Comparison of ENCODE assay signal across 1 cellular context in the genomic region with DNA sequence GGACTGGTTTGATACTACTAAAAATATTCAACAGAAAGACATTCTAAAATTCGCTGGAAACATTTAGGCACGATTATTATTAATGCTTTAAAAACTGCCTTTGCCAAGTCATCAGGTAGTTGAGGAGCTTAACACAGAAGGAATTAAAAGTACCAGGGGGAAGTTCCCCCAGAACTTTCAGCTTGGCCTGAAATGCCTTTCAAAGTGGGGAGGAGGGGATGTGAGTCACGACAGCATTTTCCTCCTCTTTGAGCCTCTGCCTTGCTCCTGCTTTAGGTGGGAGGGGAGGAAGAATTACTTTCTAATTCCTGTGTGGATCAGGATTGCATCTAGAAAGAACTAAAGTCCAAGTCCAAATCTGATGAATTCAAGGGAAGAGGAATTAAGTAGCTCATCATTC.
TF ChIP-seq lines count a peak whose summit lies in the region.

No MANE protein-coding gene starts in this region.

TF ChIP-seq in endothelial cell of umbilical vein, 7 proteins besides CTCF, POLR2A, EP300 and RAD21 (continued from another document):
- TF ChIP-seq POLR2AphosphoS5 (IDR thresholded peaks at IDR 0.05; ENCODE audit: insufficient read depth, low read depth, low read length) (no peak), GATA2 (IDR thresholded peaks at IDR 0.05; ENCODE audit: insufficient read depth, insufficient read length, low read depth, low read length) (no peak)
